Comparison of ENCODE assay signal across 1 cellular context in genomic region chr1:213176341-213176740, GRCh38.
TF ChIP-seq lines count a peak whose summit lies in the region.

No MANE protein-coding gene starts in this region.

TF ChIP-seq in HCT116, 20 proteins besides CTCF, POLR2A, EP300 and RAD21 (continued from another document):
- no peak for TF ChIP-seq REST (IDR thresholded peaks at IDR 0.05; ENCODE audit: low read depth)
